ENCODE assay signal across 19 cellular contexts in the genomic region with DNA sequence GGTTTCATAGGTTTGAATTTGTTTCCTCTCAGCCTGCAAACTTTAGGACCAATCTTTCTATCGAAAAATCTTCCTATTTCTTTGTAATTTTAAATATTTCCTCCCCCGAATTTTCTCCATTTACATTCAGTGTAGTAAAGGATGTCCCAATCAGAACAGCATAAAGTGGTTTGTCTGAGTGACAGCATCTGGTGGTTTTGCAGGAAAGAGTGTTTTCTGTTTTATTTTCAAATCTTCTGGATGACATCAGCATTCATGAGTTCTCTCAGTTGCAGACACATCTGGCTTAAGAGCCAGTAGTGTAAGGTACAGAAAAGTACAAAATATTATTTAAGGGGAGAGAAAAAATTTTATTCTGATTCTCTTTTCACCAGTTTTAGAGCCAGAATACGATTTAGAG.
"Had no signal": no experiment of that assay in that cellular context is flagged by ENCODE, and none has a peak within 500 bp of the region (broad histone marks: within the 10 kb centered on the region; RNA-seq: fewer than 3 reads in every experiment).

No MANE protein-coding gene starts in this region.

- H3K4me1 ChIP-seq: Peyer's patch, SJCRH30 had no signal

- DNase-seq: KBM-7, MG63, NCI-H1092 treated with DMSO at 0.1 percent for 48 hours, NCI-H1436, NCI-H187, NCI-H2029, NCI-H2081 treated with DMSO at 0.1 percent for 48 hours, NCI-H2171, NCI-H226, NCI-H446, NCI-H510A, NCI-H524 treated with DMSO at 0.1 percent for 48 hours, NCI-H774, PC-9, Peyer's patch, SHP77 treated with DMSO at 0.1 percent for 48 hours, SJCRH30 had no signal

- H3K4me3 ChIP-seq: MG63, PC-9, Peyer's patch, SJCRH30 had no signal

- ATAC-seq: Right ventricle myocardium inferior, SK-N-SH treated with all-trans-retinoic acid at 6 μM for 48 hours had no signal

- H2AFZ ChIP-seq: PC-9 had no signal

- H3K27me3 ChIP-seq: MG63, Peyer's patch, SJCRH30 had no signal

- H3K36me3 ChIP-seq: MG63, Peyer's patch, SJCRH30 had no signal

- H3K27ac ChIP-seq: PC-9, Peyer's patch, SJCRH30 had no signal

- H3K4me2 ChIP-seq: PC-9 had no signal

- H3K9me3 ChIP-seq: MG63, Peyer's patch, SJCRH30 had no signal
